In the genomic region with DNA sequence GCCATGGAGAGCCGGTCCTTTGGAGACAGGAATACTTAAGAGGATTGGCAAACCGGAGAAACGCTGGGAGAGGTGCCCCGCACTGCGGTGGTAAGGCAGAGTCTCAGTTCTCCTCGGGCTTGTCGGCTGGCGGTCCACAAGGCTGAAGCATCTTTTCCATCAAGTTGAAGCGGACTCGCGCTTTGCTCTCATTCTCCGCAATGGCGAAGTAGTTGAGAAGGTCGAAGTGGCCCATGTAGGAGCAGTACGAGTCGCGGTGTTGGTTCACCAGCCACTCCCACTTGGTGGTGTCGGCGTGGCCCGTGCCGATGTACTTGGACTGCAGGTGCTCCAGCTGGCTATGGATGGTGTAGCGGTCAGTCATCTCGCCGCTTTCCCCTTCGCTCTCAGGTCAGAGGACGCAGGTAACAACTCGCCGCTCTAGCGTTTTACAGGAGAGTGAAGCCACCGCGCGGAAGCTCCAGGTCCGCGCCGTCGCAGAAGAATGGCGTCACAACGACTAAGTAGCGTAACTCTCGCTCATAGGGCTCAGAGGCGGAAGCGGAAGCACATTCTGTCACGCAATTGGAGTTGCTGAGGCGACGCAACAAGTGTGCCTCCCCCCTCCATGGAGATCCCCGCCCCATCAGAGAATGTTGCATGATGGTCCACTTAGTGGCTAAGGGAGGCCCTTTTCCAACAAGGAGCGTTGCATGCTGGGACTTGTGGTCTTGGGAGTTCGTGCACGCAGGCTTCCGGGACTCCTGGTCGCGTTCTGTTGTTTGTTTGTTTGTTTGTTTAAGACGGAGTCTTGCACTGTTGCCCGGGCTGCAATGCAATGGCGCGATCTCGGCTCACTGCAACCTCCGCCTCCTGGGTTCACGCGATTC, we compare ENCODE assay signal across 8 cellular contexts. TPM values are rescaled to one million over a fixed set of nuclear protein-coding genes. Genes with fewer than 3 reads are reported as not detected.
A peak's percentile ranks its signal among the peaks of the same experiment; 100 is the strongest.
DNase-seq lines count a peak whose midpoint lies in the region; ATAC-seq lines count a peak whose summit lies in the region.

Gene SF3B5 (minus strand): TSS at position 440 of the 869 bp plus-strand sequence. CDS start 76 bp downstream, at position 364.

- peak within 1 kb of the TSS; percentile 85 for H3K4me3 ChIP-seq in effector memory CD4-positive, alpha-beta T cell (ENCODE audit: insufficient read depth, low read depth, low read length, poor library complexity, severe bottlenecking)

- H3K27me3 ChIP-seq in effector memory CD4-positive, alpha-beta T cell (replicated peaks; ENCODE audit: control insufficient read depth, insufficient read depth, low read length, poor library complexity, severe bottlenecking): no peaks in the 10 kb centered on the region

- peak; percentile 96 for DNase-seq in COLO668 (lab: John Stamatoyannopoulos, UW; ENCODE audit: unreplicated experiment)
- DNase-seq in HT1080 (ENCODE audit: low read depth): peak; percentile 99
- DNase-seq in NOMO-1 treated with DMSO at 0.1 percent for 48 hours (lab: John Stamatoyannopoulos, UW; ENCODE audit: unreplicated experiment): peak; percentile 99
- DNase-seq in activated CD8-positive, alpha-beta memory T cell treated with anti-CD3 and anti-CD28 coated beads for 4 hours (ENCODE audit: low read depth in 2 of 2): peak; percentile 94 to 98
- DNase-seq in effector memory CD4-positive, alpha-beta T cell: peak; percentile 94 to 97 (median 97)
- DNase-seq in lung microvascular endothelial cell (ENCODE audit: low read depth in 2 of 2): peak; percentile 100
- peak; percentile 92 to 96 (median 95) for DNase-seq in stimulated activated CD4-positive, alpha-beta T cell treated with anti-CD3 and anti-CD28 coated beads, TNF-alpha, amount 100 ng/mL, for 48 hours (ENCODE audit: low read depth in 3 of 3)

- ATAC-seq in GM21360 (IDR thresholded peaks at IDR 0.05; ENCODE audit: unreplicated experiment): peak; percentile 91

- no peaks in the 10 kb centered on the region for H3K36me3 ChIP-seq in effector memory CD4-positive, alpha-beta T cell (ENCODE audit: control insufficient read depth, insufficient read depth, low read length)

- peaks cover 9% of the 10 kb centered on the region for H3K4me1 ChIP-seq in effector memory CD4-positive, alpha-beta T cell (ENCODE audit: control insufficient read depth, insufficient read depth, low read length, poor library complexity, severe bottlenecking)

- no peaks in the 10 kb centered on the region for H3K9me3 ChIP-seq in effector memory CD4-positive, alpha-beta T cell (ENCODE audit: control insufficient read depth, low read length)

- H3K27ac ChIP-seq in effector memory CD4-positive, alpha-beta T cell (ENCODE audit: insufficient read depth, low read length, poor library complexity, severe bottlenecking): peak within 1 kb of the TSS; percentile 86

RNA-seq across cellular contexts. Expression of gene SF3B5, which starts in this region (rescaled TPM):
- total RNA-seq in HT1080 (2014; rRNA removed; shearing (Covaris generic)): 168 and 227 TPM in 2 replicates
- 163 and 190 TPM in 2 replicates for polyA plus RNA-seq in HT1080 (2015; cell fraction: cytosol; rRNA removed)
- polyA plus RNA-seq in HT1080 (2015; cell fraction: nucleus; rRNA removed): 82.3 and 84.7 TPM in 2 replicates
- 84.6 and 98.2 TPM in 2 replicates for total RNA-seq in lung microvascular endothelial cell

Comparison
In these comparisons a context has a peak if more than half of its experiments do, and no peak if none do; other contexts are left out.
1. Peak in every context shown above with its lines: DNase-seq, ATAC-seq, H3K4me3 ChIP-seq and H3K27ac ChIP-seq.